ENCODE assay signal across 18 cellular contexts in genomic region chr12:76012656-76013055, GRCh38. TPM values are rescaled to one million over a fixed set of nuclear protein-coding genes. Genes with fewer than 3 reads are reported as not detected.
DNase-seq lines count a peak whose midpoint lies in the region; ATAC-seq and TF ChIP-seq lines count a peak whose summit lies in the region.
"Had no signal": no experiment of that assay in that cellular context is flagged by ENCODE, and none has a peak within 500 bp of the region (broad histone marks: within the 10 kb centered on the region; RNA-seq: fewer than 3 reads in every experiment).

No MANE protein-coding gene starts in this region.

- H3K4me1 ChIP-seq in Panc1 (ENCODE audit: control insufficient read depth, insufficient read depth, low read length), result no peaks in the 10 kb centered on the region
- H3K4me1 ChIP-seq: BLaER1 treated with 17β-estradiol and CSF1 and Interleukin-3, amounts not matched to agents 10 nM and 100 nM; HAP-1 had no signal

- CTCF ChIA-PET in Panc1 (lab: Charles Lee), result no interaction called here

- peaks cover 65% of the 10 kb centered on the region for H3K4me1 Mint-ChIP-seq in nephron progenitor cell
- H3K4me1 Mint-ChIP-seq: CD14-positive monocyte; CD8-positive, alpha-beta memory T cell had no signal

- no TSS peak for BruUV-seq in Panc1 (replicated peaks; lab: Mats Ljungman, UMichigan)

- POLR2A ChIA-PET in Panc1 (lab: Charles Lee), result no interaction called here

- intact Hi-C loops in Panc1 (cut with micrococcal nuclease; ENCODE audit: unreplicated experiment), result no loop called here

- ATAC-seq in Panc1 (no peak), HG02852 (IDR thresholded peaks at IDR 0.05; ENCODE audit: unreplicated experiment) (no peak)
- ATAC-seq: GM23338 had no signal

- no peak overlapping the region for H3K4me3 Mint-ChIP-seq in nephron progenitor cell
- H3K4me3 Mint-ChIP-seq: CD14-positive monocyte; CD4-positive, alpha-beta T cell; CD8-positive, alpha-beta memory T cell; GM23338; HFFc6 had no signal

- H3K27ac Mint-ChIP-seq in nephron progenitor cell, result no peak overlapping the region
- H3K27ac Mint-ChIP-seq: CD4-positive, alpha-beta T cell; GM23338; HFFc6 had no signal

- H3K4me3 ChIP-seq in Panc1 (ENCODE audit: low read depth in 2 of 2, low read length in 2 of 2) (no peak overlapping the region), WERI-Rb-1 (ENCODE audit: low read depth, low read length) (peak overlapping the region; percentile 40)
- H3K4me3 ChIP-seq: BLaER1 treated with 17β-estradiol and CSF1 and Interleukin-3, amounts not matched to agents 10 nM and 100 nM; GM23338; HAP-1 had no signal

- H3K9me3 Mint-ChIP-seq in nephron progenitor cell, result peaks cover 3% of the 10 kb centered on the region
- H3K9me3 Mint-ChIP-seq: CD4-positive, alpha-beta T cell; CD8-positive, alpha-beta memory T cell; GM23338; HFFc6 had no signal

- no peaks in the 10 kb centered on the region for H3K36me3 ChIP-seq in Panc1 (ENCODE audit: control insufficient read depth, insufficient read depth, low read length)
- H3K36me3 ChIP-seq in WERI-Rb-1, result 0 out of 2 replicates have a peak, but pooled peaks cover 2% of the 10 kb centered on the region
- H3K36me3 ChIP-seq: BE2C; BLaER1 treated with 17β-estradiol and CSF1 and Interleukin-3, amounts not matched to agents 10 nM and 100 nM; HAP-1 had no signal

- TF ChIP-seq CTCF in Panc1 (IDR thresholded peaks at IDR 0.05) (no peak), WERI-Rb-1 (IDR thresholded peaks at IDR 0.05; ENCODE audit: low read depth, low read length) (no peak), nephron progenitor cell (IDR thresholded peaks at IDR 0.05) (no peak)

- H3K9me3 ChIP-seq in Panc1 (ENCODE audit: control insufficient read depth, insufficient read depth, low read depth, low read length), result no peaks in the 10 kb centered on the region; the same call in 1 of the 2 replicates
- no peaks in the 10 kb centered on the region for H3K9me3 ChIP-seq in WERI-Rb-1 (ENCODE audit: severe bottlenecking)
- H3K9me3 ChIP-seq: BE2C; BLaER1 treated with 17β-estradiol and CSF1 and Interleukin-3, amounts not matched to agents 10 nM and 100 nM; HAP-1 had no signal

- H3K27me3 ChIP-seq in Panc1 (ENCODE audit: control insufficient read depth, insufficient read depth, low read length), result no peaks in the 10 kb centered on the region
- no peaks in the 10 kb centered on the region for H3K27me3 ChIP-seq in WERI-Rb-1 (ENCODE audit: insufficient read depth, low read depth, severe bottlenecking)
- H3K27me3 ChIP-seq: BLaER1 treated with 17β-estradiol and CSF1 and Interleukin-3, amounts not matched to agents 10 nM and 100 nM had no signal

- in situ Hi-C loops in Panc1 (cut with HindIII; ENCODE audit: low pct_unique_long_range_greater_than_20kb, low sequenced_read_pairs), result no loop called here

- no peak for DNase-seq in Panc1 (ENCODE audit: low read depth, low spot score)
- DNase-seq in WERI-Rb-1, result peak; percentile 87
- peak; percentile 40 for DNase-seq in nephron progenitor cell
- no peak for DNase-seq in stimulated activated CD4-positive, alpha-beta T cell treated with anti-CD3 and anti-CD28 coated beads, Interleukin-15, amount 100 ng/mL, for 24 hours
- no peak for DNase-seq in Ammon's horn (ENCODE audit: low spot score)
- DNase-seq: BE2C; CD4-positive, alpha-beta T cell; CD8-positive, alpha-beta memory T cell; DMS 273 treated with DMSO at 0.1 percent for 48 hours; DMS79; EL; GF-D8; HFFc6 had no signal

- peak overlapping the region; percentile 81; the same call in 1 of the 2 replicates for H3K27ac ChIP-seq in Panc1 (ENCODE audit: low read length)
- H3K27ac ChIP-seq in WERI-Rb-1, result peak overlapping the region; percentile 62
- H3K27ac ChIP-seq: BLaER1 treated with 17β-estradiol and CSF1 and Interleukin-3, amounts not matched to agents 10 nM and 100 nM had no signal

- H3K36me3 Mint-ChIP-seq in nephron progenitor cell (ENCODE audit: low read depth), result no peaks in the 10 kb centered on the region
- H3K36me3 Mint-ChIP-seq: CD14-positive monocyte; CD8-positive, alpha-beta memory T cell had no signal

- no peaks in the 10 kb centered on the region for H3K27me3 Mint-ChIP-seq in nephron progenitor cell (ENCODE audit: low read depth, poor library complexity)
- H3K27me3 Mint-ChIP-seq: CD4-positive, alpha-beta T cell had no signal

RNA-seq across cellular contexts. Expression of gene PHLDA1, which starts 18.9 kb away (rescaled TPM):
- 159 TPM for total RNA-seq in Panc1 (2021; ENCODE audit: unreplicated experiment)
- polyA plus RNA-seq in Panc1 (2012; ENCODE audit: insufficient read length), result 124 TPM

Comparison
In these comparisons a context has a peak if more than half of its experiments do, and no peak if none do; other contexts are left out.
1. DNase-seq: peak in WERI-Rb-1 (single experiment) and nephron progenitor cell (single experiment); none in Panc1 (single experiment), stimulated activated CD4-positive, alpha-beta T cell treated with anti-CD3 and anti-CD28 coated beads, Interleukin-15, amount 100 ng/mL, for 24 hours (single experiment) and Ammon's horn (single experiment).